Comparison of ENCODE assay signal across 15 cellular contexts in the genomic region with DNA sequence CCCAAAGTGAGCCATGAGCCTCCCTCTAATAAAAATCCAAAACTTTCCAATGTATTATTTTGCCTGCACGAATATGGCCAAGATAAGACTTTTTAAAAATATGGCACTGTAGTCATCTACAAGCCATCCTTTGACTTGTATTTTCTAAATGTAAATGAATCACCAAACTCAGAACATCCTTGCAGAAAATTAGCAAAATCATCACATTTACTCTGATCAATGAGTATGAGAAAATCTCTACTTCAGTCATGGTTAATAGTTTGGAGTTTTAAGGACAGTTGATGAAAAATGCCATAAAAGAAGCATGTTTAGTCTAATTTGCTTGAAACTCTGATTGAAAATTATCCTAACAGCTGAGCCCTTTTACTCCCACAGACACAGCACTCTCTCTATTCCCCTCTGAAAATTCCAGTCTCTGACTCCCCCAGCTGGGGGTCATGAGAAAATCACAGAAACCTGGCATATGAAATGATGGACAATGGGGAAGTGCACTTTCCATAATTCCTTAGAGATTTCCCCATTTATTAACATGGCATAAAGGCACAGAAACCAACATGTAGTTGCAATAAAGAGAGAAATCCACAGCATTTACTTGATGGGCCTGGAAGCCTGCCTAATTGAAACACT.
DNase-seq lines count a peak whose midpoint lies in the region; TF ChIP-seq lines count a peak whose summit lies in the region.
"Had no signal": no experiment of that assay in that cellular context is flagged by ENCODE, and none has a peak within 500 bp of the region (broad histone marks: within the 10 kb centered on the region; RNA-seq: fewer than 3 reads in every experiment).

No MANE protein-coding gene starts in this region.

- no peaks in the 10 kb centered on the region for H3K4me1 ChIP-seq in OCI-LY3 (ENCODE audit: low read length)
- peaks cover 9 to 13% (median 11%) of the 10 kb centered on the region in 4 donors for H3K4me1 ChIP-seq in esophagus muscularis mucosa
- no peaks in the 10 kb centered on the region for H3K4me1 ChIP-seq in HAP-1
- H3K4me1 ChIP-seq in mesenchymal stem cell (ENCODE audit: control insufficient read depth, insufficient read depth, low read depth, low read length): no peaks in the 10 kb centered on the region

- H2AK5ac ChIP-seq in mesenchymal stem cell (ENCODE audit: low read length, severe bottlenecking): no peak overlapping the region

- H3K4me2 ChIP-seq in OCI-LY3 (ENCODE audit: low read length) (no peak overlapping the region), mesenchymal stem cell (ENCODE audit: low read length, poor library complexity, severe bottlenecking) (no peak overlapping the region)

- H3K27me3 ChIP-seq in OCI-LY3 (ENCODE audit: low read depth, low read length): no peaks in the 10 kb centered on the region
- H3K27me3 ChIP-seq in esophagus muscularis mucosa: no peaks in the 10 kb centered on the region
- H3K27me3 ChIP-seq in HAP-1 (ENCODE audit: low read depth): no peaks in the 10 kb centered on the region
- no peaks in the 10 kb centered on the region for H3K27me3 ChIP-seq in mesenchymal stem cell (ENCODE audit: control insufficient read depth in 1 of 2, insufficient read depth in 1 of 2, low read length in 2 of 2)

- H3K4me3 Mint-ChIP-seq in CD14-positive monocyte: no peak overlapping the region
- H3K4me3 Mint-ChIP-seq: activated CD8-positive, alpha-beta T cell treated with anti-CD3 and anti-CD28 coated beads, Interleukin-2, amount 10 ng/mL, durations not matched to agents 7 days and 5 days; activated naive CD4-positive, alpha-beta T cell treated with anti-CD3 and anti-CD28 coated beads for 36 hours; natural killer cell; T-helper 17 cell had no signal

- H3K27me3 Mint-ChIP-seq in CD14-positive monocyte (ENCODE audit: low read depth in 3 of 3): no peaks in the 10 kb centered on the region
- H3K27me3 Mint-ChIP-seq: T-helper 17 cell had no signal

- H3K79me2 ChIP-seq in OCI-LY3 (ENCODE audit: low read length): no peaks in the 10 kb centered on the region

- H3K36me3 ChIP-seq in OCI-LY3 (replicated peaks; ENCODE audit: low read depth, low read length) (no peaks in the 10 kb centered on the region), esophagus muscularis mucosa (no peaks in the 10 kb centered on the region), HAP-1 (replicated peaks) (no peaks in the 10 kb centered on the region), mesenchymal stem cell (ENCODE audit: control insufficient read depth in 1 of 2, insufficient read depth in 2 of 2, low read depth in 1 of 2, low read length in 2 of 2) (no peaks in the 10 kb centered on the region)

- no peak for TF ChIP-seq EP300 in esophagus muscularis mucosa (IDR thresholded peaks at IDR 0.05)

- WGBS in esophagus muscularis mucosa: 75% methylated on average over 1 of the region's 1 CpG
- WGBS in mesenchymal stem cell: 67% methylated on average over 1 of the region's 1 CpG

- no peak overlapping the region for H2BK15ac ChIP-seq in mesenchymal stem cell (ENCODE audit: low read depth, poor library complexity, severe bottlenecking)

- H3K4ac ChIP-seq in mesenchymal stem cell (ENCODE audit: low read depth in 1 of 2, low read length in 2 of 2): no peak overlapping the region

- no peaks in the 10 kb centered on the region for H3K36me3 Mint-ChIP-seq in CD14-positive monocyte

- no peak overlapping the region for H2BK5ac ChIP-seq in mesenchymal stem cell (ENCODE audit: low read depth, low read length, poor library complexity, severe bottlenecking)

- no peak overlapping the region for H3K23ac ChIP-seq in mesenchymal stem cell (ENCODE audit: low read length in 2 of 2)

- H4K20me1 ChIP-seq in OCI-LY3 (ENCODE audit: insufficient read depth, low read length): no peaks in the 10 kb centered on the region

- H2BK120ac ChIP-seq in mesenchymal stem cell (ENCODE audit: low read depth, low read length): no peak overlapping the region

- no peaks in the 10 kb centered on the region for H3K79me1 ChIP-seq in mesenchymal stem cell (replicated peaks; ENCODE audit: low read length, poor library complexity, severe bottlenecking)

- no peak overlapping the region for H3K18ac ChIP-seq in mesenchymal stem cell (ENCODE audit: low read depth in 1 of 2, low read length in 2 of 2)

- in situ Hi-C loops in HAP-1 (cut with MboI; ENCODE audit: low sequenced_read_pairs): no loop called here

- TF ChIP-seq CTCF in OCI-LY3 (IDR thresholded peaks at IDR 0.05; ENCODE audit: low read depth, low read length): 0 out of 2 replicates have a peak, but pooled peaks have one; percentile 7
- TF ChIP-seq CTCF in esophagus muscularis mucosa (IDR thresholded peaks at IDR 0.05): peak; percentile 6 to 17 (median 7)
- no peak for TF ChIP-seq CTCF in CD14-positive monocyte (IDR thresholded peaks at IDR 0.05)

- DNase-seq in COLO829 (ENCODE audit: low spot score): peak; percentile 20
- no peak for DNase-seq in esophagus muscularis mucosa (ENCODE audit: extremely low spot score)
- peak; percentile 64 for DNase-seq in myocyte (ENCODE audit: low read depth)
- DNase-seq in CD14-positive monocyte (ENCODE audit: low spot score): no peak
- no peak for DNase-seq in HAP-1 (ENCODE audit: low spot score in 2 of 2)
- no peak for DNase-seq in activated CD4-positive, CD25-positive, alpha-beta regulatory T cell treated with anti-CD3 and anti-CD28 coated beads, Interleukin-2, amount 50 U/mL, for 72 hours
- no peak for DNase-seq in mesenchymal stem cell
- DNase-seq: activated CD8-positive, alpha-beta T cell treated with anti-CD3 and anti-CD28 coated beads, Interleukin-2, amount 10 ng/mL, durations not matched to agents 7 days and 5 days; activated naive CD4-positive, alpha-beta T cell treated with anti-CD3 and anti-CD28 coated beads for 36 hours; DMS153; effector CD4-positive, alpha-beta T cell; natural killer cell; stimulated activated CD4-positive, alpha-beta T cell treated with anti-CD3 and anti-CD28 coated beads, Interleukin-12 subunit alpha, Interleukin-12 subunit beta, amount 100 ng/mL, for 4 hours; T-helper 17 cell had no signal

- H2AFZ ChIP-seq in OCI-LY3 (ENCODE audit: low read depth, low read length): no peak overlapping the region
- H2AFZ ChIP-seq in mesenchymal stem cell (ENCODE audit: low read depth, low read length): no peak overlapping the region

- H3K27ac ChIP-seq in OCI-LY3 (ENCODE audit: low read length) (no peak overlapping the region), esophagus muscularis mucosa (replicated peaks in 1 of 4) (no peak overlapping the region), mesenchymal stem cell (ENCODE audit: low read length, poor library complexity, severe bottlenecking) (no peak overlapping the region)

- H3K4me3 ChIP-seq in OCI-LY3 (ENCODE audit: low read length): no peak overlapping the region
- H3K4me3 ChIP-seq in esophagus muscularis mucosa: no peak overlapping the region
- H3K4me3 ChIP-seq in HAP-1: no peak overlapping the region
- H3K4me3 ChIP-seq in mesenchymal stem cell (ENCODE audit: insufficient read depth in 1 of 2, low read depth in 1 of 2, low read length in 2 of 2): no peak overlapping the region

- no peak overlapping the region for H4K8ac ChIP-seq in mesenchymal stem cell (ENCODE audit: low read length)

- no peaks in the 10 kb centered on the region for H3K4me1 Mint-ChIP-seq in CD14-positive monocyte
- H3K4me1 Mint-ChIP-seq: natural killer cell, T-helper 17 cell had no signal

- H3K9me3 Mint-ChIP-seq in CD14-positive monocyte: peaks cover 11 to 33% (median 16%) of the 10 kb centered on the region in 7 donors

- H3K9ac ChIP-seq in OCI-LY3 (ENCODE audit: low read length) (no peak overlapping the region), mesenchymal stem cell (ENCODE audit: low read length) (no peak overlapping the region)

- H3K27ac Mint-ChIP-seq in CD14-positive monocyte: no peak overlapping the region
- H3K27ac Mint-ChIP-seq: activated CD8-positive, alpha-beta T cell treated with anti-CD3 and anti-CD28 coated beads, Interleukin-2, amount 10 ng/mL, durations not matched to agents 7 days and 5 days; activated naive CD4-positive, alpha-beta T cell treated with anti-CD3 and anti-CD28 coated beads for 36 hours; natural killer cell; T-helper 17 cell had no signal

- no peaks in the 10 kb centered on the region for H3K9me3 ChIP-seq in OCI-LY3 (ENCODE audit: insufficient read depth, low read length)
- H3K9me3 ChIP-seq in esophagus muscularis mucosa: peaks cover 0 to 6% (median 3%) of the 10 kb centered on the region in 4 donors
- 0 out of 2 replicates have a peak, but pooled peaks cover 3% of the 10 kb centered on the region for H3K9me3 ChIP-seq in HAP-1
- peaks cover 17% of the 10 kb centered on the region for H3K9me3 ChIP-seq in mesenchymal stem cell (ENCODE audit: control insufficient read depth, low read length)

- no peak overlapping the region for H2BK12ac ChIP-seq in mesenchymal stem cell (ENCODE audit: low read length in 2 of 2)

- intact Hi-C loops in esophagus muscularis mucosa (cut with DNase I) (no loop called here), CD14-positive monocyte (cut with micrococcal nuclease) (no loop called here)

- no peak for TF ChIP-seq POLR2A in esophagus muscularis mucosa (IDR thresholded peaks at IDR 0.05; ENCODE audit: low read depth)

- no peak overlapping the region for H4K91ac ChIP-seq in mesenchymal stem cell (ENCODE audit: low read length)

- H3K14ac ChIP-seq in mesenchymal stem cell (ENCODE audit: low read length in 2 of 2): no peak overlapping the region

Comparison
In these comparisons a context has a peak if more than half of its experiments do, and no peak if none do; other contexts are left out.
1. DNase-seq: peak in COLO829 (single experiment) and myocyte (single experiment); none in esophagus muscularis mucosa (single experiment), CD14-positive monocyte (single experiment), HAP-1 (0 of 2), activated CD4-positive, CD25-positive, alpha-beta regulatory T cell treated with anti-CD3 and anti-CD28 coated beads, Interleukin-2, amount 50 U/mL, for 72 hours (single experiment) and mesenchymal stem cell (single experiment).